In genomic region chr2:141348481-141348880, GRCh38 we compare ENCODE assay signal across 14 cellular contexts.
"Had no signal": no experiment of that assay in that cellular context is flagged by ENCODE, and none has a peak within 500 bp of the region (broad histone marks: within the 10 kb centered on the region; RNA-seq: fewer than 3 reads in every experiment).

No MANE protein-coding gene starts in this region.

- H3K27ac ChIP-seq: body of pancreas had no signal

- H3K4me1 Mint-ChIP-seq: activated B cell treated with CpG ODN at 0.5 μM for 24 hours; activated CD4-positive, alpha-beta T cell treated with anti-CD3 and anti-CD28 coated beads, Interleukin-2, amount 10 ng/mL, durations not matched to agents 7 days and 5 days; stimulated activated effector memory CD8-positive, alpha-beta T cell treated with anti-CD3 and anti-CD28 coated beads, Interleukin-12 subunit alpha, Interleukin-12 subunit beta, amount 100 ng/mL, for 72 hours had no signal

- H3K36me3 Mint-ChIP-seq: stimulated activated effector memory CD8-positive, alpha-beta T cell treated with anti-CD3 and anti-CD28 coated beads, Interleukin-12 subunit alpha, Interleukin-12 subunit beta, amount 100 ng/mL, for 72 hours had no signal

- H3K27ac Mint-ChIP-seq: activated B cell treated with CpG ODN at 0.5 μM for 24 hours; activated CD4-positive, alpha-beta T cell treated with anti-CD3 and anti-CD28 coated beads, Interleukin-2, amount 10 ng/mL, durations not matched to agents 7 days and 5 days; activated T-helper 1 cell treated with anti-CD3 and anti-CD28 coated beads, Interleukin-12 subunit alpha, Interleukin-12 subunit beta, Interleukin-2, Interleukin-4 antibody, amounts not matched to agents 30 ng/mL and 10 ng/mL and 1 ng/mL, durations not matched to agents 14 hours and 24 hours and 36 hours; natural killer cell treated with Interleukin-12 subunit alpha and Interleukin-12 subunit beta and Interleukin-15 and Interleukin-18, amount 100 ng/mL, for 72 hours; stimulated activated effector memory CD8-positive, alpha-beta T cell treated with anti-CD3 and anti-CD28 coated beads, Interleukin-12 subunit alpha, Interleukin-12 subunit beta, amount 100 ng/mL, for 72 hours; T-helper 2 cell treated with Interferon-gamma antibody and Interleukin-4, amounts not matched to agents 5 μg/mL and 100 μg/mL, for 36 hours had no signal

- H3K9me3 Mint-ChIP-seq: activated B cell treated with CpG ODN at 0.5 μM for 24 hours had no signal

- H3K27me3 Mint-ChIP-seq: activated B cell treated with CpG ODN at 0.5 μM for 24 hours; activated CD4-positive, alpha-beta T cell treated with anti-CD3 and anti-CD28 coated beads, Interleukin-2, amount 10 ng/mL, durations not matched to agents 7 days and 5 days; natural killer cell treated with Interleukin-12 subunit alpha and Interleukin-12 subunit beta and Interleukin-15 and Interleukin-18, amount 100 ng/mL, for 72 hours had no signal

- ATAC-seq: body of pancreas; natural killer cell treated with Interleukin-12 subunit alpha and Interleukin-12 subunit beta and Interleukin-15 and Interleukin-18, amount 100 ng/mL, for 72 hours; stimulated activated effector memory CD8-positive, alpha-beta T cell treated with anti-CD3 and anti-CD28 coated beads, Interleukin-12 subunit alpha, Interleukin-12 subunit beta, amount 100 ng/mL, for 72 hours had no signal

- H3K9me3 ChIP-seq: body of pancreas had no signal

- H3K4me3 ChIP-seq: body of pancreas had no signal

- H3K4me1 ChIP-seq: body of pancreas had no signal

- H3K4me3 Mint-ChIP-seq: activated B cell treated with CpG ODN at 0.5 μM for 24 hours; activated CD4-positive, alpha-beta T cell treated with anti-CD3 and anti-CD28 coated beads, Interleukin-2, amount 10 ng/mL, durations not matched to agents 7 days and 5 days; activated T-helper 1 cell treated with anti-CD3 and anti-CD28 coated beads, Interleukin-12 subunit alpha, Interleukin-12 subunit beta, Interleukin-2, Interleukin-4 antibody, amounts not matched to agents 30 ng/mL and 10 ng/mL and 1 ng/mL, durations not matched to agents 14 hours and 24 hours and 36 hours; natural killer cell treated with Interleukin-12 subunit alpha and Interleukin-12 subunit beta and Interleukin-15 and Interleukin-18, amount 100 ng/mL, for 72 hours; stimulated activated effector memory CD8-positive, alpha-beta T cell treated with anti-CD3 and anti-CD28 coated beads, Interleukin-12 subunit alpha, Interleukin-12 subunit beta, amount 100 ng/mL, for 72 hours; T-helper 2 cell treated with Interferon-gamma antibody and Interleukin-4, amounts not matched to agents 5 μg/mL and 100 μg/mL, for 36 hours had no signal

- DNase-seq: activated B cell treated with CpG ODN at 0.5 μM for 24 hours; activated CD4-positive, alpha-beta T cell treated with anti-CD3 and anti-CD28 coated beads, Interleukin-2, amount 10 ng/mL, durations not matched to agents 7 days and 5 days; body of pancreas; central memory CD4-positive, alpha-beta T cell; cortex of kidney; effector CD4-positive, alpha-beta T cell; glutamatergic neuron; mesendoderm; stimulated activated CD4-positive, alpha-beta T cell treated with anti-CD3 and anti-CD28 coated beads, Interleukin-12 subunit alpha, Interleukin-12 subunit beta, amount 100 ng/mL, for 4 hours; stimulated activated CD4-positive, alpha-beta T cell treated with anti-CD3 and anti-CD28 coated beads, Interleukin-2, amount 100 ng/mL, for 24 hours had no signal

- H3K27me3 ChIP-seq: body of pancreas had no signal
